In the genomic region with DNA sequence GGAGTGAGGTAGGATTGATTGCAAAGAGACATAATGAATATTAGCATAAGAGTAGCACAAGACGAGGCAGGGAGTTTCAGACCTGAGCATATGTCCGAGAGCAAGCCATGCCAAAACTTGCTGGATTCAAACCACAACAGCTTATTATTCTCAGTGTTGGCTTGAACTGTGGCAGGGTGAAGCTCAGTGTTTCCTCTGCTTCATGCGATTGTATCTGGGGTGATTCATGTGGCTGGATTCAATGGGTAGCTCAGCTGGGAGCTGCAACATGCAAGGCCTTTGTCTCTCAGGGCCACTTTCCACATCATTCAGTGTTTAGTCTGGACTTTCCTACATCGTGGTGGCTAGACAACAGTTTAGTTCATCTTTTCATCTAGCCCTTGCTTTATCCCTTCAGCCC, we compare ENCODE assay signal across 20 cellular contexts. TPM values are rescaled to one million over a fixed set of nuclear protein-coding genes. Genes with fewer than 3 reads are reported as not detected.
DNase-seq lines count a peak whose midpoint lies in the region; ATAC-seq and TF ChIP-seq lines count a peak whose summit lies in the region.
"Had no signal": no experiment of that assay in that cellular context is flagged by ENCODE, and none has a peak within 500 bp of the region (broad histone marks: within the 10 kb centered on the region; RNA-seq: fewer than 3 reads in every experiment).

No MANE protein-coding gene starts in this region.

- no peak overlapping the region for H2AFZ ChIP-seq in fibroblast of lung (ENCODE audit: low read length)

- no peaks in the 10 kb centered on the region for H4K20me1 ChIP-seq in fibroblast of lung (ENCODE audit: control insufficient read depth, extremely low read depth, insufficient read depth, low read length)

- WGBS in aorta, 2 donors, result 59 to 60% methylated on average over 4 of the region's 4 CpGs

- DNase-seq in GM04504 (ENCODE audit: low read depth), result peak; percentile 83
- peak; percentile 65 to 74 for DNase-seq in SJSA1 (ENCODE audit: low read depth in 1 of 2, low spot score in 2 of 2)
- peak; percentile 95 to 98 for DNase-seq in fibroblast of lung (ENCODE audit: low read depth in 2 of 2)
- DNase-seq in pulmonary artery endothelial cell (ENCODE audit: low read depth, low spot score), result peak; percentile 64
- DNase-seq in activated effector memory CD4-positive, alpha-beta T cell treated with anti-CD3 and anti-CD28 coated beads, Interleukin-2, amount 50 U/mL, for 16 hours, result no peak
- no peak for DNase-seq in occipital lobe (lab: John Stamatoyannopoulos, UW)
- DNase-seq in aorta, result no peak
- DNase-seq in midbrain (lab: John Stamatoyannopoulos, UW), result no peak
- DNase-seq: activated CD4-positive, alpha-beta memory T cell treated with anti-CD3 and anti-CD28 coated beads, Interleukin-2, amount 10 ng/mL, durations not matched to agents 7 days and 5 days; CD8-positive, alpha-beta T cell; effector memory CD4-positive, alpha-beta T cell; glutamatergic neuron; left colon; MM.1S; naive thymus-derived CD8-positive, alpha-beta T cell; NCI-H2107; SHP77 treated with DMSO at 0.1 percent for 48 hours; sigmoid colon; stimulated activated naive CD4-positive, alpha-beta T cell treated with Interleukin-2 at 50 U/mL for 16 hours had no signal

- no peak overlapping the region for H3K4me2 ChIP-seq in fibroblast of lung (ENCODE audit: extremely low read depth, insufficient read depth, low read length)

- H3K36me3 ChIP-seq in SJSA1 (no peaks in the 10 kb centered on the region), fibroblast of lung (ENCODE audit: control insufficient read depth, insufficient read depth, low read length) (no peaks in the 10 kb centered on the region), aorta (ENCODE audit: control insufficient read depth in 1 of 2, insufficient read depth in 2 of 2, low read length in 1 of 2) (no peaks in the 10 kb centered on the region)
- H3K36me3 ChIP-seq: sigmoid colon had no signal

- H3K9me3 ChIP-seq in SJSA1 (replicated peaks) (no peaks in the 10 kb centered on the region), fibroblast of lung (ENCODE audit: control insufficient read depth, insufficient read depth, low read depth, low read length) (no peaks in the 10 kb centered on the region), aorta (ENCODE audit: control insufficient read depth, low read length) (no peaks in the 10 kb centered on the region)
- H3K9me3 ChIP-seq: sigmoid colon had no signal

- H3K79me2 ChIP-seq in fibroblast of lung (ENCODE audit: control insufficient read depth, insufficient read depth, low read length), result no peaks in the 10 kb centered on the region

- no peaks in the 10 kb centered on the region for H3K27me3 ChIP-seq in SJSA1 (replicated peaks)
- no peaks in the 10 kb centered on the region for H3K27me3 ChIP-seq in fibroblast of lung (ENCODE audit: control insufficient read depth, insufficient read depth, low read length)
- H3K27me3 ChIP-seq in aorta (ENCODE audit: control insufficient read depth in 1 of 2, insufficient read depth in 2 of 2, low read length in 1 of 2), result no peaks in the 10 kb centered on the region
- H3K27me3 ChIP-seq: sigmoid colon had no signal

- H3K4me3 ChIP-seq in SJSA1 (no peak overlapping the region), fibroblast of lung (replicated peaks in 1 of 4; ENCODE audit: control extremely low read depth in 1 of 4, insufficient read depth in 1 of 4, low read depth in 3 of 4, low read length in 4 of 4) (no peak overlapping the region), aorta (ENCODE audit: low read length in 2 of 2) (no peak overlapping the region)
- H3K4me3 ChIP-seq: sigmoid colon had no signal

- TF ChIP-seq CTCF in fibroblast of lung (conservative IDR thresholded peaks at IDR 0.05 in 1 of 2, IDR thresholded peaks at IDR 0.05 in 1 of 2; ENCODE audit: low read depth in 1 of 2, low read length in 2 of 2), result no peak

- ATAC-seq in aorta (ENCODE audit: low FRiP score), result no peak
- ATAC-seq: CD8-positive, alpha-beta T cell; HCT116; left colon; naive thymus-derived CD8-positive, alpha-beta T cell had no signal

- intact Hi-C loops in aorta (cut with DNase I), result no loop called here

- H3K4me1 ChIP-seq in SJSA1 (replicated peaks) (peaks cover 14% of the 10 kb centered on the region), fibroblast of lung (ENCODE audit: control insufficient read depth, extremely low read depth, insufficient read depth, low read length) (peaks cover 3% of the 10 kb centered on the region), aorta (ENCODE audit: control insufficient read depth in 1 of 2, insufficient read depth in 2 of 2, low read length in 2 of 2) (no peaks in the 10 kb centered on the region)
- H3K4me1 ChIP-seq: sigmoid colon had no signal

- H3K9ac ChIP-seq in fibroblast of lung (ENCODE audit: insufficient read depth, low read length), result no peak overlapping the region

- H3K27ac ChIP-seq in SJSA1, result no peak overlapping the region
- no peak overlapping the region for H3K27ac ChIP-seq in fibroblast of lung (ENCODE audit: insufficient read depth, low read length)
- H3K27ac ChIP-seq in aorta (ENCODE audit: low read depth in 1 of 2, low read length in 2 of 2), result no peak overlapping the region
- H3K27ac ChIP-seq: sigmoid colon had no signal

RNA-seq across cellular contexts. Expression of a gene that starts 22.1 kb away (rescaled TPM):
- total RNA-seq in SJSA1 (2014; rRNA removed; shearing (Covaris generic)), result 11.6 and 22.1 TPM in 2 replicates
- total RNA-seq in fibroblast of lung (4.6 and 9.7 TPM in 2 replicates), pulmonary artery endothelial cell (10.2 and 12.7 TPM in 2 replicates), occipital lobe (1.4 TPM), aorta (under 1 TPM; 0.30 to 0.36 TPM)
- polyA plus RNA-seq in fibroblast of lung (3.6 and 12.9 TPM in 2 replicates), aorta (not detected)
- polyA plus RNA-seq in fibroblast of lung (2012), result 2.3 and 6.9 TPM in 2 replicates
- 4.2 and 27.6 TPM in 2 replicates for polyA minus RNA-seq in fibroblast of lung (ENCODE audit: low replicate concordance)
- total RNA-seq: naive thymus-derived CD8-positive, alpha-beta T cell had no signal
- polyA plus RNA-seq: naive thymus-derived CD8-positive, alpha-beta T cell had no signal

Comparison
In these comparisons a context has a peak if more than half of its experiments do, and no peak if none do; other contexts are left out.
1. DNase-seq: peak in GM04504 (single experiment), SJSA1 (2 of 2), fibroblast of lung (2 of 2) and pulmonary artery endothelial cell (single experiment); none in activated effector memory CD4-positive, alpha-beta T cell treated with anti-CD3 and anti-CD28 coated beads, Interleukin-2, amount 50 U/mL, for 16 hours (single experiment), occipital lobe (single experiment), aorta (0 of 2) and midbrain (single experiment).